20 cellular contexts compared by ENCODE assay signal in the genomic region with DNA sequence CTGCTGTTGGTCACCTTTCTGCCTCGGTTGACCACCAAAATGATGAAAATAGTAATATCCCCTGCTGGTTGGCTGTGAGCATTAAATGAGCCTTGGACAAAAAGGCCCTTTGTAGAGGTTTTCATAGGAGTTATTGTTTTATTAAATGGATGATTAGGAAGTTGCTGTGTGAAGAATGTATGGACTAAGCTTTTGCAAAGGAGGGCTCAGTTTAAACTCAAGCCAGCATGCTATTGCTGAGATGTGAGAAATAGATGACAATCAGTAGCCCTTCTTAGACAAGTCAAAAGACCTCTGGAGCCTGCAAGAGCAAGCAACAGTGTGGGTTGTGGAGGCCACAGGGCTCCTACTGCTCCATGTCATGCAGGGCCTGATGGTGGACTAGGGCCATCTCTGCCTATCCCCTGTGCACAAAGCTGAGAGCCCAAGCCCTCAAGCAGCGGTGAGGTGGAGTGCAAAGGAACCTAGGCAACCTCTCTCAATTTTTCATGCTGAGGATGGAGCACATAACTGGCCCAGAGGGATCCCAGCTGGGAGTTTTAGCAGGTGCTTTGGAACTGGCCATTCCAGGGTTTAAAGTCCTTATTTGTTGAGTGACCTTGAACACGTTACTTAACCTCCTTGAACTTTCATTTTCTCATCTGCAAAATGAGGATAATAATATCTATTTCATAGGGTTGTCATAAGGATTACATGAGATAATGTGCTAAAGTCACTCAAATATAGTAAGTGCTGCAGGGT.
"Had no signal": no experiment of that assay in that cellular context is flagged by ENCODE, and none has a peak within 500 bp of the region (broad histone marks: within the 10 kb centered on the region; RNA-seq: fewer than 3 reads in every experiment).

No MANE protein-coding gene starts in this region.

- H3K4me3 Mint-ChIP-seq: activated naive CD8-positive, alpha-beta T cell treated with anti-CD3 and anti-CD28 coated beads for 36 hours; stimulated activated naive CD8-positive, alpha-beta T cell treated with anti-CD3 and anti-CD28 coated beads, Interleukin-15, amount 100 ng/mL, for 72 hours; WTC11 had no signal

- H3K27ac Mint-ChIP-seq: activated naive CD8-positive, alpha-beta T cell treated with anti-CD3 and anti-CD28 coated beads for 36 hours; activated T-helper 17 cell treated with anti-CD3 and anti-CD28 coated beads, Interleukin-2, amount 50 U/mL, for 72 hours; naive thymus-derived CD4-positive, alpha-beta T cell; stimulated activated naive CD8-positive, alpha-beta T cell treated with anti-CD3 and anti-CD28 coated beads, Interleukin-15, amount 100 ng/mL, for 72 hours; WTC11 had no signal

- ATAC-seq: right cardiac atrium; stimulated activated naive CD8-positive, alpha-beta T cell treated with anti-CD3 and anti-CD28 coated beads, Interleukin-15, amount 100 ng/mL, for 72 hours; WTC11 had no signal

- DNase-seq: activated naive CD4-positive, alpha-beta T cell treated with Interleukin-2 at 50 U/mL for 16 hours; activated naive CD8-positive, alpha-beta T cell treated with anti-CD3 and anti-CD28 coated beads for 36 hours; dermis blood vessel endothelial cell; effector CD8-positive, alpha-beta T cell; erythroblast; glutamatergic neuron; kidney glomerular epithelial cell; left ventricle myocardium inferior; naive thymus-derived CD4-positive, alpha-beta T cell; ovary; right cardiac atrium; stimulated activated CD4-positive, alpha-beta T cell treated with anti-CD3 and anti-CD28 coated beads, Interleukin-12 subunit alpha, Interleukin-12 subunit beta, amount 100 ng/mL, for 4 hours; stimulated activated naive CD8-positive, alpha-beta T cell treated with anti-CD3 and anti-CD28 coated beads, Interleukin-15, amount 100 ng/mL, for 72 hours; T-helper 1 cell; T1000 had no signal

- H3K36me3 ChIP-seq: ovary had no signal

- H3K36me3 Mint-ChIP-seq: activated naive CD8-positive, alpha-beta T cell treated with anti-CD3 and anti-CD28 coated beads for 36 hours had no signal

- H3K27ac ChIP-seq: hepatocyte, left ventricle myocardium inferior, ovary, tibial artery had no signal

- H3K4me1 ChIP-seq: left ventricle myocardium inferior, tibial artery had no signal

- H3K9me3 ChIP-seq: ovary, tibial artery had no signal

- H3K4me3 ChIP-seq: hepatocyte, left ventricle myocardium inferior, ovary, tibial artery had no signal

- FAIRE-seq: frontal cortex had no signal

- H3K4me2 ChIP-seq: hepatocyte had no signal

- H3K9me3 Mint-ChIP-seq: activated T-helper 17 cell treated with anti-CD3 and anti-CD28 coated beads, Interleukin-2, amount 50 U/mL, for 72 hours had no signal

- H3K27me3 ChIP-seq: hepatocyte, ovary, tibial artery had no signal

- H3K27me3 Mint-ChIP-seq: activated naive CD8-positive, alpha-beta T cell treated with anti-CD3 and anti-CD28 coated beads for 36 hours; activated T-helper 17 cell treated with anti-CD3 and anti-CD28 coated beads, Interleukin-2, amount 50 U/mL, for 72 hours; naive thymus-derived CD4-positive, alpha-beta T cell; stimulated activated naive CD8-positive, alpha-beta T cell treated with anti-CD3 and anti-CD28 coated beads, Interleukin-15, amount 100 ng/mL, for 72 hours had no signal
